27 cellular contexts compared by ENCODE assay signal in genomic region chr2:236196366-236196765, GRCh38. TPM values are rescaled to one million over a fixed set of nuclear protein-coding genes. Genes with fewer than 3 reads are reported as not detected.
"Had no signal": no experiment of that assay in that cellular context is flagged by ENCODE, and none has a peak within 500 bp of the region (broad histone marks: within the 10 kb centered on the region; RNA-seq: fewer than 3 reads in every experiment).

No MANE protein-coding gene starts in this region.

- H3K9me3 Mint-ChIP-seq: activated CD4-positive, alpha-beta memory T cell treated with anti-CD3 and anti-CD28 coated beads for 36 hours; activated CD4-positive, alpha-beta T cell treated with anti-CD3 and anti-CD28 coated beads, Interleukin-2, amount 10 ng/mL, durations not matched to agents 7 days and 5 days; activated naive CD4-positive, alpha-beta T cell treated with anti-CD3 and anti-CD28 coated beads, Interleukin-2, amount 10 ng/mL, durations not matched to agents 7 days and 5 days; activated naive CD8-positive, alpha-beta T cell treated with anti-CD3 and anti-CD28 coated beads, Interleukin-2, amount 10 ng/mL, durations not matched to agents 7 days and 5 days; activated T-helper 17 cell treated with anti-CD3 and anti-CD28 coated beads, Interleukin-2, amount 50 U/mL, for 72 hours had no signal

- H3K27me3 ChIP-seq: breast epithelium, MG63, Peyer's patch, SJCRH30 had no signal

- H3K9ac ChIP-seq: SK-N-SH had no signal

- H3K27me3 Mint-ChIP-seq: activated CD4-positive, alpha-beta T cell treated with anti-CD3 and anti-CD28 coated beads, Interleukin-2, amount 10 ng/mL, durations not matched to agents 7 days and 5 days; activated naive CD4-positive, alpha-beta T cell treated with anti-CD3 and anti-CD28 coated beads, Interleukin-2, amount 10 ng/mL, durations not matched to agents 7 days and 5 days; activated naive CD8-positive, alpha-beta T cell treated with anti-CD3 and anti-CD28 coated beads, Interleukin-2, amount 10 ng/mL, durations not matched to agents 7 days and 5 days had no signal

- H3K4me2 ChIP-seq: SK-N-SH had no signal

- H3K9me3 ChIP-seq: breast epithelium, MG63, Peyer's patch, SK-N-SH had no signal

- DNase-seq: activated CD4-positive, alpha-beta memory T cell treated with anti-CD3 and anti-CD28 coated beads for 36 hours; activated CD4-positive, alpha-beta T cell treated with anti-CD3 and anti-CD28 coated beads, Interleukin-2, amount 10 ng/mL, durations not matched to agents 7 days and 5 days; activated CD4-positive, CD25-positive, alpha-beta regulatory T cell; activated gamma-delta T cell; activated naive CD4-positive, alpha-beta T cell treated with anti-CD3 and anti-CD28 coated beads, Interleukin-2, amount 10 ng/mL, durations not matched to agents 7 days and 5 days; activated naive CD8-positive, alpha-beta T cell treated with anti-CD3 and anti-CD28 coated beads, Interleukin-2, amount 10 ng/mL, durations not matched to agents 7 days and 5 days; activated T-cell treated with anti-CD3 and anti-CD28 coated beads for 4 hours; activated T-cell treated with anti-CD3 and anti-CD28 coated beads, Interleukin-2, amount 50 U/mL, for 48 hours; aorta; caudate nucleus; MG63; NCI-H1105; NCI-H1436; NCI-H187; NCI-H2081; NCI-H524; Peyer's patch; Right ventricle myocardium superior; SJCRH30; SK-N-SH; T-helper 1 cell had no signal

- H3K4me1 ChIP-seq: breast epithelium, Peyer's patch, SJCRH30 had no signal

- H3K9me2 ChIP-seq: SK-N-SH had no signal

- H3K36me3 Mint-ChIP-seq: activated CD4-positive, alpha-beta memory T cell treated with anti-CD3 and anti-CD28 coated beads for 36 hours; activated naive CD4-positive, alpha-beta T cell treated with anti-CD3 and anti-CD28 coated beads, Interleukin-2, amount 10 ng/mL, durations not matched to agents 7 days and 5 days; activated naive CD8-positive, alpha-beta T cell treated with anti-CD3 and anti-CD28 coated beads, Interleukin-2, amount 10 ng/mL, durations not matched to agents 7 days and 5 days had no signal

- H3K4me3 Mint-ChIP-seq: activated CD4-positive, alpha-beta memory T cell treated with anti-CD3 and anti-CD28 coated beads for 36 hours; activated CD4-positive, alpha-beta T cell treated with anti-CD3 and anti-CD28 coated beads, Interleukin-2, amount 10 ng/mL, durations not matched to agents 7 days and 5 days; activated naive CD4-positive, alpha-beta T cell treated with anti-CD3 and anti-CD28 coated beads, Interleukin-2, amount 10 ng/mL, durations not matched to agents 7 days and 5 days; activated naive CD8-positive, alpha-beta T cell treated with anti-CD3 and anti-CD28 coated beads, Interleukin-2, amount 10 ng/mL, durations not matched to agents 7 days and 5 days; activated T-helper 17 cell treated with anti-CD3 and anti-CD28 coated beads, Interleukin-2, amount 50 U/mL, for 72 hours had no signal

- H3K36me3 ChIP-seq: breast epithelium, MG63, Peyer's patch had no signal

- H3K27ac ChIP-seq: breast epithelium, Peyer's patch, RWPE1, SJCRH30, VCaP had no signal

- ATAC-seq: activated T-helper 17 cell treated with anti-CD3 and anti-CD28 coated beads, Interleukin-2, amount 50 U/mL, for 72 hours had no signal

- H3K4me3 ChIP-seq: breast epithelium, MG63, Peyer's patch, SJCRH30 had no signal

- H3K4me1 Mint-ChIP-seq: activated CD4-positive, alpha-beta T cell treated with anti-CD3 and anti-CD28 coated beads, Interleukin-2, amount 10 ng/mL, durations not matched to agents 7 days and 5 days; activated naive CD4-positive, alpha-beta T cell treated with anti-CD3 and anti-CD28 coated beads, Interleukin-2, amount 10 ng/mL, durations not matched to agents 7 days and 5 days; activated naive CD8-positive, alpha-beta T cell treated with anti-CD3 and anti-CD28 coated beads, Interleukin-2, amount 10 ng/mL, durations not matched to agents 7 days and 5 days; activated T-helper 17 cell treated with anti-CD3 and anti-CD28 coated beads, Interleukin-2, amount 50 U/mL, for 72 hours had no signal

- H3K27ac Mint-ChIP-seq: activated CD4-positive, alpha-beta memory T cell treated with anti-CD3 and anti-CD28 coated beads for 36 hours; activated CD4-positive, alpha-beta T cell treated with anti-CD3 and anti-CD28 coated beads, Interleukin-2, amount 10 ng/mL, durations not matched to agents 7 days and 5 days; activated naive CD4-positive, alpha-beta T cell treated with anti-CD3 and anti-CD28 coated beads, Interleukin-2, amount 10 ng/mL, durations not matched to agents 7 days and 5 days; activated naive CD8-positive, alpha-beta T cell treated with anti-CD3 and anti-CD28 coated beads, Interleukin-2, amount 10 ng/mL, durations not matched to agents 7 days and 5 days; activated T-helper 17 cell treated with anti-CD3 and anti-CD28 coated beads, Interleukin-2, amount 50 U/mL, for 72 hours had no signal

RNA-seq across cellular contexts. Expression of gene GBX2, which starts 28.2 kb away (rescaled TPM):
- total RNA-seq: activated CD4-positive, alpha-beta memory T cell treated with anti-CD3 and anti-CD28 coated beads for 36 hours; activated CD4-positive, alpha-beta T cell treated with anti-CD3 and anti-CD28 coated beads, Interleukin-2, amount 10 ng/mL, durations not matched to agents 7 days and 5 days; activated CD8-positive, alpha-beta memory T cell treated with anti-CD3 and anti-CD28 coated beads for 36 hours; activated naive CD8-positive, alpha-beta T cell treated with anti-CD3 and anti-CD28 coated beads, Interleukin-2, amount 10 ng/mL, durations not matched to agents 7 days and 5 days; activated T-helper 17 cell treated with anti-CD3 and anti-CD28 coated beads, Interleukin-2, amount 50 U/mL, for 72 hours; aorta; breast epithelium; Peyer's patch; Right ventricle myocardium superior; T-helper 2 cell treated with Interferon-gamma antibody and Interleukin-4, amounts not matched to agents 100 ng/mL and 5 ng/mL, for 36 hours had no signal
